Comparison of ENCODE assay signal across 9 cellular contexts in genomic region chr10:69572159-69573055, GRCh38. TPM values are rescaled to one million over a fixed set of nuclear protein-coding genes. Genes with fewer than 3 reads are reported as not detected.
DNase-seq lines count a peak whose midpoint lies in the region; ATAC-seq and TF ChIP-seq lines count a peak whose summit lies in the region.
"Had no signal": no experiment of that assay in that cellular context is flagged by ENCODE, and none has a peak within 500 bp of the region (broad histone marks: within the 10 kb centered on the region; RNA-seq: fewer than 3 reads in every experiment).

No MANE protein-coding gene starts in this region.

- no peak for TF ChIP-seq EP300 in upper lobe of left lung (IDR thresholded peaks at IDR 0.05)

- ATAC-seq in upper lobe of left lung (ENCODE audit: low FRiP score in 2 of 2) (peak in 1 of 2 donors; percentile 41), HG02885 (IDR thresholded peaks at IDR 0.05; ENCODE audit: poor library complexity, unreplicated experiment) (no peak)

- no peaks in the 10 kb centered on the region for H3K79me2 ChIP-seq in mesendoderm (ENCODE audit: control insufficient read depth, insufficient read depth, low read length)

- CTCF ChIA-PET in MCF 10A (lab: Yijun Ruan, JAX): interaction anchor here (0.6 kb wide), 1 partner anchor 144 kb away, joined by 4 read pairs; no protein-coding TSS in a partner anchor

- no peak overlapping the region for H3K9ac ChIP-seq in mesendoderm (ENCODE audit: low read length)

- no peak overlapping the region for H2BK5ac ChIP-seq in mesendoderm (ENCODE audit: low read length)

- no peak overlapping the region for H3K56ac ChIP-seq in mesendoderm (ENCODE audit: low read length)

- H3K4ac ChIP-seq in mesendoderm (ENCODE audit: low read depth, low read length): no peak overlapping the region

- intact Hi-C loops in breast epithelium (cut with DNase I; ENCODE audit: low total_unique reads): no loop called here
- intact Hi-C loops in MCF 10A (cut with micrococcal nuclease): no loop called here

- no peak for DNase-seq in breast epithelium (ENCODE audit: low spot score in 2 of 2)
- DNase-seq in MCF 10A (ENCODE audit: unreplicated experiment): no peak
- peak; percentile 43 for DNase-seq in activated naive CD8-positive, alpha-beta T cell treated with anti-CD3 and anti-CD28 coated beads for 36 hours
- DNase-seq in mesendoderm: no peak
- DNase-seq in upper lobe of left lung: peak in 1 of 2 donors; percentile 82
- no peak for DNase-seq in RKO (ENCODE audit: low spot score)
- no peak for DNase-seq in NCI-H524 treated with DMSO at 0.1 percent for 48 hours (lab: John Stamatoyannopoulos, UW)
- DNase-seq: occipital lobe had no signal

- WGBS in mesendoderm (ENCODE audit: extremely low coverage, insufficient coverage, low lambda C conversion rate): no CpG with 5 or more reads among the region's 85 CpGs
- 5 to 7% methylated on average over 4 to 37 of the region's 85 CpGs for WGBS in upper lobe of left lung, 2 donors

- H3K27me3 Mint-ChIP-seq in MCF 10A (ENCODE audit: insufficient read depth, unreplicated experiment): peaks cover 87% of the 10 kb centered on the region
- H3K27me3 Mint-ChIP-seq in activated naive CD8-positive, alpha-beta T cell treated with anti-CD3 and anti-CD28 coated beads for 36 hours: peaks cover 94% of the 10 kb centered on the region

- H3K27me3 ChIP-seq in breast epithelium: peaks cover 4 to 100% of the 10 kb centered on the region in 2 donors
- peaks cover 92% of the 10 kb centered on the region for H3K27me3 ChIP-seq in mesendoderm (ENCODE audit: insufficient read depth, low read length, poor library complexity)
- peaks cover 2 to 66% (median 30%) of the 10 kb centered on the region in 4 donors for H3K27me3 ChIP-seq in upper lobe of left lung

- no peaks in the 10 kb centered on the region for H3K4me1 Mint-ChIP-seq in MCF 10A (ENCODE audit: insufficient read depth, unreplicated experiment)
- peaks cover 21% of the 10 kb centered on the region for H3K4me1 Mint-ChIP-seq in activated naive CD8-positive, alpha-beta T cell treated with anti-CD3 and anti-CD28 coated beads for 36 hours

- H3K27ac Mint-ChIP-seq in MCF 10A (ENCODE audit: low read depth, unreplicated experiment): no peak overlapping the region
- no peak overlapping the region for H3K27ac Mint-ChIP-seq in activated naive CD8-positive, alpha-beta T cell treated with anti-CD3 and anti-CD28 coated beads for 36 hours

- H2BK15ac ChIP-seq in mesendoderm (replicated peaks; ENCODE audit: low read depth): no peak overlapping the region

- no peaks in the 10 kb centered on the region for H3K9me3 Mint-ChIP-seq in MCF 10A (ENCODE audit: unreplicated experiment)
- H3K9me3 Mint-ChIP-seq in activated naive CD8-positive, alpha-beta T cell treated with anti-CD3 and anti-CD28 coated beads for 36 hours: no peaks in the 10 kb centered on the region

- no peaks in the 10 kb centered on the region for H3K36me3 ChIP-seq in breast epithelium
- H3K36me3 ChIP-seq in mesendoderm (ENCODE audit: control insufficient read depth, insufficient read depth, low read length): no peaks in the 10 kb centered on the region
- H3K36me3 ChIP-seq in upper lobe of left lung: no peaks in the 10 kb centered on the region

- H2BK120ac ChIP-seq in mesendoderm (ENCODE audit: low read depth, low read length): no peak overlapping the region

- H3K4me2 ChIP-seq in mesendoderm (ENCODE audit: low read length): peak overlapping the region; percentile 32

- no peak overlapping the region for H4K8ac ChIP-seq in mesendoderm (ENCODE audit: low read depth, low read length)

- POLR2A ChIA-PET in MCF 10A (lab: Yijun Ruan, JAX): no interaction called here

- H3K23ac ChIP-seq in mesendoderm (ENCODE audit: low read length): peak overlapping the region; percentile 17

- H2AK5ac ChIP-seq in mesendoderm (ENCODE audit: low read length): no peak overlapping the region

- H3K4me1 ChIP-seq in breast epithelium: no peaks in the 10 kb centered on the region
- no peaks in the 10 kb centered on the region for H3K4me1 ChIP-seq in mesendoderm (ENCODE audit: control insufficient read depth, low read depth, low read length)
- H3K4me1 ChIP-seq in upper lobe of left lung: peaks cover 15 to 33% (median 18%) of the 10 kb centered on the region in 4 donors

- H3K27ac ChIP-seq in breast epithelium (no peak overlapping the region), mesendoderm (ENCODE audit: low read depth, low read length) (no peak overlapping the region), upper lobe of left lung (no peak overlapping the region)

- TF ChIP-seq POLR2A in breast epithelium (IDR thresholded peaks at IDR 0.05) (no peak), upper lobe of left lung (IDR thresholded peaks at IDR 0.05) (no peak)

- H3K4me3 Mint-ChIP-seq in MCF 10A (ENCODE audit: unreplicated experiment): no peak overlapping the region
- peak overlapping the region; percentile 72 for H3K4me3 Mint-ChIP-seq in activated naive CD8-positive, alpha-beta T cell treated with anti-CD3 and anti-CD28 coated beads for 36 hours

- H3K9me3 ChIP-seq in breast epithelium (no peaks in the 10 kb centered on the region), upper lobe of left lung (no peaks in the 10 kb centered on the region)

- H3K18ac ChIP-seq in mesendoderm (ENCODE audit: low read length): no peak overlapping the region

- no peaks in the 10 kb centered on the region for H3K36me3 Mint-ChIP-seq in MCF 10A (ENCODE audit: insufficient read depth, unreplicated experiment)
- H3K36me3 Mint-ChIP-seq in activated naive CD8-positive, alpha-beta T cell treated with anti-CD3 and anti-CD28 coated beads for 36 hours: no peaks in the 10 kb centered on the region

- no peaks in the 10 kb centered on the region for H3K79me1 ChIP-seq in mesendoderm (ENCODE audit: low read length)

- H3K4me3 ChIP-seq in breast epithelium: peak overlapping the region in 2 of 3 donors; percentile 27 to 58
- H3K4me3 ChIP-seq in mesendoderm (ENCODE audit: low read length): no peak overlapping the region
- peak overlapping the region in 3 of 4 donors; percentile 24 to 41 (median 38) for H3K4me3 ChIP-seq in upper lobe of left lung

- TF ChIP-seq CTCF in breast epithelium (IDR thresholded peaks at IDR 0.05) (no peak), MCF 10A (IDR thresholded peaks at IDR 0.05; ENCODE audit: unreplicated experiment) (no peak), upper lobe of left lung (IDR thresholded peaks at IDR 0.05) (no peak)

- no peak overlapping the region for H4K5ac ChIP-seq in mesendoderm (ENCODE audit: low read length)

- no TSS peak for BruUV-seq in MCF 10A (replicated peaks; lab: Mats Ljungman, UMichigan)

RNA-seq across cellular contexts. Expression of gene NEUROG3, which starts 0.8 kb away (rescaled TPM):
- total RNA-seq in breast epithelium (not detected), MCF 10A (2022) (not detected in 2 replicates), upper lobe of left lung (not detected)
- total RNA-seq in activated naive CD8-positive, alpha-beta T cell treated with anti-CD3 and anti-CD28 coated beads for 36 hours: under 1 TPM; 0.20 to 0.21 TPM
- polyA plus RNA-seq in mesendoderm (2013, experiment 1 of 2): not detected
- polyA plus RNA-seq in mesendoderm (2013, experiment 2 of 2): not detected
- total RNA-seq: occipital lobe had no signal

RNA-seq across cellular contexts. Expression of gene FAM241B, which starts 57.6 kb away (rescaled TPM):
- 1 to 10 TPM in 2 of 3 donors, under 1 TPM in 1; 0.48 to 8.5 (median 6.2) TPM for total RNA-seq in breast epithelium
- total RNA-seq in MCF 10A (2022): 7.5 and 11.0 TPM in 2 replicates
- total RNA-seq in activated naive CD8-positive, alpha-beta T cell treated with anti-CD3 and anti-CD28 coated beads for 36 hours: 1 to 10 TPM; 9.9 TPM
- polyA plus RNA-seq in mesendoderm (2013, experiment 1 of 2): 16.2 TPM
- polyA plus RNA-seq in mesendoderm (2013, experiment 2 of 2): 16.9 TPM
- 1 to 10 TPM in 5 of 6 donors, not detected in 1; 3.1 to 7.7 (median 6.5) TPM for total RNA-seq in upper lobe of left lung
